15 cellular contexts compared by ENCODE assay signal in the genomic region with DNA sequence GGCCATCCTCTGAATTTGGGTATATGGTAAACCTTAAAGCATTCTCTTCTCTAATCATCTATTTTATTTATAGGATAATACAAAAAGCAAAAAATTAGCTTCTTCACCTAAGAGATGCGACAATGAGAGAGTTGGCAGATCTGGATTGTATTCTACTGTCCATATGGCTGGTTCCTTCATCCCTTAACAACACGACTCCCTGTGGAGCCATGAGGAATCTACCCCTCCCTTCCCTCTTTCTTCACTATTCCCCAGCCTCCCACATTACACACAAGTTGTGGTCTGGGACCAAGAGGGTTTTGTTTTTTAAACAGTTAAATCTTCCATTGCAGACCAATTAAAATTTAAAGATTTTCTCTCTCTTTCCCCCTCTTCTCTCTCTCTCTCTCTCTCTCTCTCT.
"Had no signal": no experiment of that assay in that cellular context is flagged by ENCODE, and none has a peak within 500 bp of the region (broad histone marks: within the 10 kb centered on the region; RNA-seq: fewer than 3 reads in every experiment).

No MANE protein-coding gene starts in this region.

- H3K4me3 Mint-ChIP-seq: activated CD4-positive, alpha-beta T cell treated with anti-CD3 and anti-CD28 coated beads for 36 hours; activated naive CD8-positive, alpha-beta T cell; naive thymus-derived CD8-positive, alpha-beta T cell; T-helper 2 cell treated with Interferon-gamma antibody and Interleukin-4, amounts not matched to agents 5 μg/mL and 100 μg/mL, for 36 hours had no signal

- H3K27ac Mint-ChIP-seq: activated CD4-positive, alpha-beta T cell treated with anti-CD3 and anti-CD28 coated beads for 36 hours; activated naive CD8-positive, alpha-beta T cell; naive thymus-derived CD8-positive, alpha-beta T cell; T-helper 2 cell treated with Interferon-gamma antibody and Interleukin-4, amounts not matched to agents 5 μg/mL and 100 μg/mL, for 36 hours had no signal

- ATAC-seq: activated CD4-positive, alpha-beta T cell treated with anti-CD3 and anti-CD28 coated beads for 36 hours; gastrocnemius medialis; heart right ventricle; naive thymus-derived CD8-positive, alpha-beta T cell; sciatic nerve had no signal

- H3K36me3 Mint-ChIP-seq: activated naive CD8-positive, alpha-beta T cell; naive thymus-derived CD8-positive, alpha-beta T cell had no signal

- H3K27ac ChIP-seq: coronary artery, gastrocnemius medialis, heart right ventricle, tibial artery had no signal

- H3K9me3 ChIP-seq: gastrocnemius medialis, heart right ventricle, tibial artery had no signal

- H3K4me1 ChIP-seq: gastrocnemius medialis had no signal

- H3K27me3 ChIP-seq: gastrocnemius medialis, heart right ventricle, tibial artery had no signal

- H3K4me1 Mint-ChIP-seq: activated CD4-positive, alpha-beta T cell treated with anti-CD3 and anti-CD28 coated beads for 36 hours; naive thymus-derived CD8-positive, alpha-beta T cell had no signal

- H3K9me3 Mint-ChIP-seq: naive thymus-derived CD8-positive, alpha-beta T cell; T-helper 2 cell treated with Interferon-gamma antibody and Interleukin-4, amounts not matched to agents 5 μg/mL and 100 μg/mL, for 36 hours had no signal

- H3K4me3 ChIP-seq: coronary artery, gastrocnemius medialis, heart right ventricle, smooth muscle cell, tibial artery had no signal

- H3K36me3 ChIP-seq: gastrocnemius medialis, heart right ventricle, tibial artery had no signal

- DNase-seq: activated CD4-positive, alpha-beta T cell treated with anti-CD3 and anti-CD28 coated beads for 36 hours; activated CD4-positive, alpha-beta T cell treated with anti-CD3 and anti-CD28 coated beads, Interleukin-2, amount 50 U/mL, for 48 hours; activated T-cell treated with anti-CD3 and anti-CD28 coated beads for 4 hours; erythroblast; gastrocnemius medialis; heart right ventricle; mesendoderm; naive thymus-derived CD8-positive, alpha-beta T cell; stimulated activated CD4-positive, alpha-beta T cell treated with anti-CD3 and anti-CD28 coated beads, Interleukin-4, amount 100 ng/mL, for 1 hour; tibial artery had no signal

- H3K4me2 ChIP-seq: smooth muscle cell had no signal
